7 cellular contexts compared by ENCODE assay signal in the genomic region with DNA sequence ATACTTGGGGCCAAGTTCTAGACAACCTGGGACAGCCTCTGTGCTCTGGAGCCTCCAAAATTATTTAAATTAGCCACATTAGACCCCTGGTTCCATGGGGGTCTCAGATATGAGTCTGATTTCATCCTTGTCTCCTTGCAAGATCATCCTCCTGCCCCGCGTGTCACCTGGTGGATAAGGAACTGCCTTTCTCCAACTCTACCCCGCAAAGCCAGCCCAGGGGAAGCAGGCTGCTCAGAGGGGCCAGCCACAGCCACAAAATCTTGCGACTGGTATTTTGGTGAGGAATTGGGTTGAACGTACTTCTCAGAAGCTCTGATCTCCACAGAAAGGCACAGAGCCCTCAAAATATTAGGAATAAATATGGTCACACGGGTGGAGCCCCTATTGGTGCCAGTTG.
"Had no signal": no experiment of that assay in that cellular context is flagged by ENCODE, and none has a peak within 500 bp of the region (broad histone marks: within the 10 kb centered on the region; RNA-seq: fewer than 3 reads in every experiment).

No MANE protein-coding gene starts in this region.

- DNase-seq: GM23248, GOT3, H7, HFFc6, KG1 had no signal

- H3K4me3 Mint-ChIP-seq: HFFc6, IgD-negative memory B cell had no signal

- H3K9me3 Mint-ChIP-seq: IgD-negative memory B cell had no signal

- ATAC-seq: HCT116 had no signal

- H3K27ac Mint-ChIP-seq: HFFc6 had no signal
